11 cellular contexts compared by ENCODE assay signal in the genomic region with DNA sequence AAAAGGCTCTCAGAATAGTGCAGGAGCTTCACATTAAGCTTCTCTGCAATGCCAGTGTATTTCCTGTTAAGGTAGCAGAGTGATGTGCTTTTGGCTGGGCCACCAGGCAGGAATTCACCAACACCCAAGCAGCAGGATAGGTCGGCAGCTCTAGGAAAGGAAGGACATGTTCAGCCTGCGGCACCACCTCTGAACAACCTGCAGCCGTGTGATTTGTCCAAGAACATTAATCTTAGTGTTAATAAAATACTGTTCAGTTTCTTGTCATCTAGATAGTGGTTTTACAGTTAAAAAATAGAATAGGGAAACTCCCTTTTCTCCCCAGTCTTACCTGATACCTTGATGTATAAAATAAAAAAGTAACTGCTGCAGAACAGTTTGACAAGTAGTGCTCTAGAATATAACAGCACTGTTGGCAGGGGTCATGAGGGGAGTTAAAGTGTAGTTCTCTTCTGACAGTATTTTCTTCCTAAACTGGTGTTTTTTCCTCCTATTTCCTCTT. TPM values are rescaled to one million over a fixed set of nuclear protein-coding genes. Genes with fewer than 3 reads are reported as not detected.
A peak's percentile ranks its signal among the peaks of the same experiment; 100 is the strongest.
DNase-seq lines count a peak whose midpoint lies in the region; ATAC-seq and TF ChIP-seq lines count a peak whose summit lies in the region.
"Had no signal": no experiment of that assay in that cellular context is flagged by ENCODE, and none has a peak within 500 bp of the region (broad histone marks: within the 10 kb centered on the region; RNA-seq: fewer than 3 reads in every experiment).

No MANE protein-coding gene starts in this region.

- H3K4me1 ChIP-seq in cardiac muscle cell (ENCODE audit: low read depth) (peaks cover 8% of the 10 kb centered on the region), upper lobe of right lung (peaks cover 25% of the 10 kb centered on the region)

- H3K27ac ChIP-seq in cardiac muscle cell (peak overlapping the region; percentile 49), upper lobe of right lung (no peak overlapping the region)
- H3K27ac ChIP-seq: SK-N-MC had no signal

- H3K9me3 ChIP-seq in cardiac muscle cell (ENCODE audit: low read depth), result no peaks in the 10 kb centered on the region
- H3K9me3 ChIP-seq in upper lobe of right lung, result no peaks in the 10 kb centered on the region

- ATAC-seq in HG03432 (IDR thresholded peaks at IDR 0.05; ENCODE audit: unreplicated experiment) (peak; percentile 47), upper lobe of right lung (peak; percentile 33)

- DNase-seq in activated naive CD4-positive, alpha-beta T cell treated with anti-CD3 and anti-CD28 coated beads, Interleukin-2, amount 50 U/mL, for 16 hours, result no peak
- DNase-seq in cardiac muscle cell (ENCODE audit: low read depth in 1 of 2, low spot score in 1 of 2) (no peak), upper lobe of right lung (no peak), NCI-H2081 (lab: John Stamatoyannopoulos, UW) (no peak), NCI-H2196 treated with DMSO at 0.1 percent for 48 hours (lab: John Stamatoyannopoulos, UW; ENCODE audit: unreplicated experiment) (no peak)
- no peak for DNase-seq in activated CD8-positive, alpha-beta memory T cell treated with anti-CD3 and anti-CD28 coated beads, Interleukin-2, amount 50 U/mL, for 48 hours
- DNase-seq: HCEC 1CT, NCI-H2171 treated with DMSO at 0.1 percent for 48 hours had no signal

- H3K4me3 ChIP-seq in cardiac muscle cell (no peak overlapping the region), upper lobe of right lung (no peak overlapping the region)
- H3K4me3 ChIP-seq: SK-N-MC had no signal

- peaks cover 89% of the 10 kb centered on the region for H3K4me1 Mint-ChIP-seq in activated naive CD4-positive, alpha-beta T cell treated with anti-CD3 and anti-CD28 coated beads, Interleukin-2, amount 50 U/mL, for 24 hours

- peak overlapping the region; percentile 37 for H3K4me3 Mint-ChIP-seq in activated naive CD4-positive, alpha-beta T cell treated with anti-CD3 and anti-CD28 coated beads, Interleukin-2, amount 50 U/mL, for 24 hours

- H3K9me3 Mint-ChIP-seq in activated naive CD4-positive, alpha-beta T cell treated with anti-CD3 and anti-CD28 coated beads, Interleukin-2, amount 50 U/mL, for 24 hours, result peaks cover 12% of the 10 kb centered on the region

- no peak for TF ChIP-seq CTCF in cardiac muscle cell (IDR thresholded peaks at IDR 0.05; ENCODE audit: low read depth, low read length)
- no peak for TF ChIP-seq CTCF in upper lobe of right lung (IDR thresholded peaks at IDR 0.05)

- H3K36me3 ChIP-seq in cardiac muscle cell (no peaks in the 10 kb centered on the region), upper lobe of right lung (no peaks in the 10 kb centered on the region)

- peaks cover 31% of the 10 kb centered on the region for H3K36me3 Mint-ChIP-seq in activated naive CD4-positive, alpha-beta T cell treated with anti-CD3 and anti-CD28 coated beads, Interleukin-2, amount 50 U/mL, for 24 hours

- H3K27me3 Mint-ChIP-seq in activated naive CD4-positive, alpha-beta T cell treated with anti-CD3 and anti-CD28 coated beads, Interleukin-2, amount 50 U/mL, for 24 hours, result no peaks in the 10 kb centered on the region

- H3K27ac Mint-ChIP-seq in activated naive CD4-positive, alpha-beta T cell treated with anti-CD3 and anti-CD28 coated beads, Interleukin-2, amount 50 U/mL, for 24 hours, result peak overlapping the region; percentile 42

- intact Hi-C loops in upper lobe of right lung (cut with DNase I), result no loop called here

- no peaks in the 10 kb centered on the region for H3K27me3 ChIP-seq in cardiac muscle cell
- no peaks in the 10 kb centered on the region for H3K27me3 ChIP-seq in upper lobe of right lung

RNA-seq across cellular contexts. Expression of gene ZNF292, which starts 18.8 kb away (rescaled TPM):
- 43.3 and 48.7 TPM in 2 replicates for total RNA-seq in cardiac muscle cell
- 50.4 and 60.1 TPM in 2 replicates for polyA plus RNA-seq in cardiac muscle cell
- total RNA-seq in upper lobe of right lung, result 34.0 TPM
